Comparison of ENCODE assay signal across 13 cellular contexts in genomic region chr6:169487579-169488205, GRCh38.
DNase-seq lines count a peak whose midpoint lies in the region; ATAC-seq and TF ChIP-seq lines count a peak whose summit lies in the region.
"Had no signal": no experiment of that assay in that cellular context is flagged by ENCODE, and none has a peak within 500 bp of the region (broad histone marks: within the 10 kb centered on the region; RNA-seq: fewer than 3 reads in every experiment).

No MANE protein-coding gene starts in this region.

- H3K27me3 Mint-ChIP-seq in neural progenitor cell (ENCODE audit: insufficient read depth, low read depth) = peaks cover 2% of the 10 kb centered on the region
- H3K27me3 Mint-ChIP-seq: activated naive CD4-positive, alpha-beta T cell treated with anti-CD3 and anti-CD28 coated beads, Interleukin-2, amount 50 U/mL, for 24 hours had no signal

- no peaks in the 10 kb centered on the region for H4K20me1 ChIP-seq in neural progenitor cell (ENCODE audit: low read depth)

- H3K4me3 ChIP-seq in fibroblast of mammary gland (ENCODE audit: control insufficient read depth, low read depth, low read length) = no peak overlapping the region
- no peak overlapping the region for H3K4me3 ChIP-seq in neural progenitor cell
- H3K4me3 ChIP-seq in coronary artery = no peak overlapping the region

- no peaks in the 10 kb centered on the region for H3K27me3 ChIP-seq in neural progenitor cell

- H3K4me1 ChIP-seq in neural progenitor cell = no peaks in the 10 kb centered on the region

- no peaks in the 10 kb centered on the region for H3F3A ChIP-seq in neural progenitor cell (ENCODE audit: low read depth)

- no peaks in the 10 kb centered on the region for H3K36me3 ChIP-seq in neural progenitor cell

- ATAC-seq in HG03521 (IDR thresholded peaks at IDR 0.05; ENCODE audit: unreplicated experiment) = no peak

- CTCF ChIA-PET in RWPE1 (lab: Yijun Ruan, JAX) = interaction anchor here (0.5 to 0.7 kb wide), 3 partner anchors 287 to 805 kb away, joined by 3 read pairs; no protein-coding TSS in a partner anchor

- peaks cover 14% of the 10 kb centered on the region for H3K9me3 Mint-ChIP-seq in neural progenitor cell

- peaks cover 3% of the 10 kb centered on the region for H3K36me3 Mint-ChIP-seq in neural progenitor cell

- DNase-seq in EL (peak; percentile 24), RWPE1 (ENCODE audit: low spot score) (peak; percentile 6), fibroblast of mammary gland (ENCODE audit: low read depth) (peak; percentile 28), neural progenitor cell (ENCODE audit: low spot score) (no peak), coronary artery (ENCODE audit: low spot score) (no peak), NCI-H69 (lab: John Stamatoyannopoulos, UW) (no peak)
- DNase-seq: DMS79 treated with DMSO at 0.1 percent for 48 hours; NCI-H1105 treated with DMSO at 0.1 percent for 48 hours; stimulated activated CD4-positive, alpha-beta T cell treated with anti-CD3 and anti-CD28 coated beads, Interleukin-15, amount 100 ng/mL, for 24 hours had no signal

- no peak overlapping the region for H3K9ac ChIP-seq in neural progenitor cell

- no peak overlapping the region for H2AFZ ChIP-seq in neural progenitor cell (replicated peaks)

- no peak overlapping the region for H3K4me2 ChIP-seq in neural progenitor cell

- no peak overlapping the region for H3K4me3 Mint-ChIP-seq in neural progenitor cell
- H3K4me3 Mint-ChIP-seq: activated naive CD4-positive, alpha-beta T cell treated with anti-CD3 and anti-CD28 coated beads, Interleukin-2, amount 50 U/mL, for 24 hours; T-helper 2 cell treated with Interferon-gamma antibody and Interleukin-4, amounts not matched to agents 5 μg/mL and 100 μg/mL, for 36 hours had no signal

- TF ChIP-seq CTCF in RWPE1 (conservative IDR thresholded peaks at IDR 0.05; ENCODE audit: low read depth) = no peak
- TF ChIP-seq CTCF in fibroblast of mammary gland (conservative IDR thresholded peaks at IDR 0.05; ENCODE audit: control insufficient read depth, insufficient read depth, low read depth, low read length) = peak; percentile 23
- TF ChIP-seq CTCF in neural progenitor cell (IDR thresholded peaks at IDR 0.05) = peak; percentile 27
- TF ChIP-seq CTCF in coronary artery (IDR thresholded peaks at IDR 0.05) = no peak

- no peak overlapping the region for H3K27ac Mint-ChIP-seq in neural progenitor cell
- H3K27ac Mint-ChIP-seq: activated naive CD4-positive, alpha-beta T cell treated with anti-CD3 and anti-CD28 coated beads, Interleukin-2, amount 50 U/mL, for 24 hours; T-helper 2 cell treated with Interferon-gamma antibody and Interleukin-4, amounts not matched to agents 5 μg/mL and 100 μg/mL, for 36 hours had no signal

- no peaks in the 10 kb centered on the region for H3K79me2 ChIP-seq in neural progenitor cell (ENCODE audit: low read depth)

- POLR2A ChIA-PET in RWPE1 (lab: Yijun Ruan, JAX; ENCODE audit: low non-redundant PET) = no interaction called here

- H3K4me1 Mint-ChIP-seq in neural progenitor cell = peaks cover 24% of the 10 kb centered on the region
- H3K4me1 Mint-ChIP-seq: activated naive CD4-positive, alpha-beta T cell treated with anti-CD3 and anti-CD28 coated beads, Interleukin-2, amount 50 U/mL, for 24 hours had no signal

- peaks cover 7% of the 10 kb centered on the region for H3K9me3 ChIP-seq in neural progenitor cell (ENCODE audit: low read depth)

- H3K27ac ChIP-seq in RWPE1 = no peak overlapping the region
- no peak overlapping the region for H3K27ac ChIP-seq in neural progenitor cell
- H3K27ac ChIP-seq in coronary artery = peak overlapping the region in 1 of 2 donors; percentile 7
- H3K27ac ChIP-seq: HL-60 had no signal

Comparison
In these comparisons a context has a peak if more than half of its experiments do, and no peak if none do; other contexts are left out.
1. DNase-seq: peak in EL (single experiment), RWPE1 (single experiment) and fibroblast of mammary gland (single experiment); none in neural progenitor cell (single experiment), coronary artery (single experiment) and NCI-H69 (single experiment).
2. CTCF ChIP-seq: peak in fibroblast of mammary gland (single experiment) and neural progenitor cell (single experiment); none in RWPE1 (single experiment) and coronary artery (single experiment).